ENCODE assay signal across 8 cellular contexts in genomic region chr6:137978252-137978896, GRCh38.
DNase-seq lines count a peak whose midpoint lies in the region; ATAC-seq and TF ChIP-seq lines count a peak whose summit lies in the region.

No MANE protein-coding gene starts in this region.

- no peak overlapping the region for H3K27ac Mint-ChIP-seq in HFFc6

- peaks cover 14% of the 10 kb centered on the region for H3K4me1 Mint-ChIP-seq in HFFc6 (ENCODE audit: low read depth)

- CTCF ChIA-PET in GM10248 (lab: Yijun Ruan, JAX) = interaction anchor here (1.2 to 1.6 kb wide), 5 partner anchors 9 to 272 kb away, joined by 3 to 6 read pairs (median 4); no protein-coding TSS in a partner anchor

- no peaks in the 10 kb centered on the region for H3K36me3 Mint-ChIP-seq in HFFc6 (ENCODE audit: low read depth)

- ATAC-seq in GM19043 (IDR thresholded peaks at IDR 0.05; ENCODE audit: low read depth, unreplicated experiment) (peak; percentile 59), foreskin keratinocyte (peak; percentile 96)

- no peak overlapping the region for H3K4me3 Mint-ChIP-seq in HFFc6

- POLR2A ChIA-PET in GM10248 (lab: Yijun Ruan, JAX) = interaction anchor here (1.0 kb wide), 1 partner anchor 28 kb away, joined by 3 read pairs; no protein-coding TSS in a partner anchor

- H3K27me3 ChIP-seq in foreskin keratinocyte = no peaks in the 10 kb centered on the region

- peak; percentile 38 for DNase-seq in GM10248 (ENCODE audit: extremely low spot score)
- peak; percentile 63 for DNase-seq in M059J (ENCODE audit: low read depth)
- DNase-seq in foreskin keratinocyte = peak; percentile 100
- DNase-seq in NCI-H446 (lab: John Stamatoyannopoulos, UW) = no peak
- DNase-seq in HFFc6 = no peak
- DNase-seq in NCI-H2196 treated with DMSO at 0.1 percent for 48 hours (lab: John Stamatoyannopoulos, UW; ENCODE audit: unreplicated experiment) = no peak
- no peak for DNase-seq in NCI-H82 (lab: John Stamatoyannopoulos, UW)

- no peaks in the 10 kb centered on the region for H3K9me3 Mint-ChIP-seq in HFFc6

- peak overlapping the region; percentile 22 for H3K27ac ChIP-seq in foreskin keratinocyte

- peaks cover 8% of the 10 kb centered on the region for H3K4me1 ChIP-seq in foreskin keratinocyte

- peaks cover 2% of the 10 kb centered on the region for H3K27me3 Mint-ChIP-seq in HFFc6 (ENCODE audit: insufficient read depth)

- TF ChIP-seq CTCF in GM10248 (IDR thresholded peaks at IDR 0.05; ENCODE audit: control extremely low read depth, extremely low read depth, low read depth, missing control alignments) (no peak), foreskin keratinocyte (conservative IDR thresholded peaks at IDR 0.05) (no peak), HFFc6 (IDR thresholded peaks at IDR 0.05) (no peak)

Comparison
In these comparisons a context has a peak if more than half of its experiments do, and no peak if none do; other contexts are left out.
1. DNase-seq: peak in GM10248 (single experiment), M059J (single experiment) and foreskin keratinocyte (2 of 2); none in NCI-H446 (0 of 2), HFFc6 (single experiment), NCI-H2196 treated with DMSO at 0.1 percent for 48 hours (single experiment) and NCI-H82 (single experiment).